Comparison of ENCODE assay signal across 8 cellular contexts in the genomic region with DNA sequence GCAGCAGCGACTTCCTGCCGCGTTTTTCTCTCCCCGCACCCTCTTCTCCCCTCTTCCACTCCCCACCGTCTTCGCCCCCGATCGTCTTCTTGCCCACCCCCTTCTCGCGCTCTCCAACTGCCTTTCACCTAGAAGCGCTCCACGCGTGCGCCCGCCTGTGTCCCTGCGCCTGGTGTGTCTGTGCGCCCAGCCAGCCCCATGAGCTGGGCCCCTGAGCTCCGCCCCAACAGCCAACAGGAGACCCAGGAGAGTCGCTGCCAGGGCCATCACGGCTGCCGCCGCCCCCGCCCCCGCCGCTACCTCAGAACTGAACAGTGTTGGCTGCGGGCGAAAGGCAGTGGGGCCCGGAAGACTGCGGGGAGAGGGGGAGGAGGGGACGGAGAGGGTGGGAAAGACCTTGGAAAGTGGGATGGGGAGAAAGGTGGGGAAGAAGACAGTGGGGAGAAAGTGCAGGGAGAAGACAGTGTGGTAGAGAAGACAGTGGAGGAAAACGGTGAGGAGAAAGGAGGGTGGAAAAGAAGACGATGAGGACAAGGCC. TPM values are rescaled to one million over a fixed set of nuclear protein-coding genes. Genes with fewer than 3 reads are reported as not detected.
DNase-seq lines count a peak whose midpoint lies in the region; ATAC-seq and TF ChIP-seq lines count a peak whose summit lies in the region.
"Not testable (repeated sequence)": the region's sequence is repeated elsewhere in the genome, so short reads cannot be mapped to it uniquely, and the experiment has no call there.

No MANE protein-coding gene starts in this region.

- not testable (repeated sequence) for H3K36me3 ChIP-seq in PC-3 (ENCODE audit: low read depth, low read length); thoracic aorta

- intact Hi-C loops in PC-3 (cut with micrococcal nuclease); Right ventricle myocardium superior (cut with DNase I): not testable (repeated sequence)

- H3K4me3 ChIP-seq in GM08714 (ENCODE audit: low read length) (peak overlapping the region; percentile 69; the same call in 1 of the 2 replicates), PC-3 (ENCODE audit: low read length) (peak overlapping the region; percentile 59), thoracic aorta (peak overlapping the region; percentile 75)

- H3K9me3 ChIP-seq in PC-3 (ENCODE audit: low read length); thoracic aorta: not testable (repeated sequence)

- DNase-seq in PC-3; Right ventricle myocardium superior; natural killer cell treated with Interleukin-12 subunit alpha and Interleukin-12 subunit beta and Interleukin-15 and Interleukin-18, amount 100 ng/mL, for 72 hours (ENCODE audit: low spot score); thoracic aorta (ENCODE audit: low spot score): not testable (repeated sequence)
- DNase-seq in activated naive CD8-positive, alpha-beta T cell treated with anti-CD3 and anti-CD28 coated beads for 36 hours: peak; percentile 47

- H3F3A ChIP-seq in PC-3 (ENCODE audit: low read length, unreplicated experiment): not testable (repeated sequence)

- BruUV-seq in PC-3 (replicated peaks; lab: Mats Ljungman, UMichigan): not testable (repeated sequence)

- H3K27ac ChIP-seq in PC-3 (ENCODE audit: low read length); thoracic aorta: not testable (repeated sequence)

- not testable (repeated sequence) for H3K9me3 Mint-ChIP-seq in activated naive CD8-positive, alpha-beta T cell treated with anti-CD3 and anti-CD28 coated beads for 36 hours; natural killer cell treated with Interleukin-12 subunit alpha and Interleukin-12 subunit beta and Interleukin-15 and Interleukin-18, amount 100 ng/mL, for 72 hours

- H3K4me1 Mint-ChIP-seq in activated naive CD8-positive, alpha-beta T cell treated with anti-CD3 and anti-CD28 coated beads for 36 hours: peaks cover 16% of the 10 kb centered on the region
- peaks cover 19 to 29% of the 10 kb centered on the region in 2 donors for H3K4me1 Mint-ChIP-seq in natural killer cell treated with Interleukin-12 subunit alpha and Interleukin-12 subunit beta and Interleukin-15 and Interleukin-18, amount 100 ng/mL, for 72 hours (ENCODE audit: low read depth in 2 of 2)

- not testable (repeated sequence) for H3K27me3 Mint-ChIP-seq in activated naive CD8-positive, alpha-beta T cell treated with anti-CD3 and anti-CD28 coated beads for 36 hours; natural killer cell treated with Interleukin-12 subunit alpha and Interleukin-12 subunit beta and Interleukin-15 and Interleukin-18, amount 100 ng/mL, for 72 hours

- not testable (repeated sequence) for TF ChIP-seq CTCF in PC-3 (conservative IDR thresholded peaks at IDR 0.05; ENCODE audit: low read depth, low read length); thoracic aorta (IDR thresholded peaks at IDR 0.05)

- H3K27ac Mint-ChIP-seq in activated naive CD8-positive, alpha-beta T cell treated with anti-CD3 and anti-CD28 coated beads for 36 hours: not testable (repeated sequence)
- peak overlapping the region; percentile 92 to 94 for H3K27ac Mint-ChIP-seq in natural killer cell treated with Interleukin-12 subunit alpha and Interleukin-12 subunit beta and Interleukin-15 and Interleukin-18, amount 100 ng/mL, for 72 hours

- POLR2A ChIA-PET in PC-3 (lab: Charles Lee; ENCODE audit: unreplicated experiment): not testable (repeated sequence)

- not testable (repeated sequence) for H3K79me2 ChIP-seq in PC-3 (ENCODE audit: low read length)

- ATAC-seq in GM21423 (IDR thresholded peaks at IDR 0.05; ENCODE audit: unreplicated experiment): peak; percentile 68
- ATAC-seq in HG03039 (IDR thresholded peaks at IDR 0.05; ENCODE audit: unreplicated experiment): peak; percentile 86
- peak; percentile 92 for ATAC-seq in PC-3
- ATAC-seq in Right ventricle myocardium superior (ENCODE audit: poor library complexity): peak; percentile 93
- peak; percentile 98 for ATAC-seq in natural killer cell treated with Interleukin-12 subunit alpha and Interleukin-12 subunit beta and Interleukin-15 and Interleukin-18, amount 100 ng/mL, for 72 hours
- not testable (repeated sequence) for ATAC-seq in thoracic aorta (ENCODE audit: insufficient number of reproducible peaks, low FRiP score, low read depth)

- H2AFZ ChIP-seq in PC-3 (ENCODE audit: low read length): not testable (repeated sequence)

- H3K4me1 ChIP-seq in PC-3 (ENCODE audit: insufficient read depth, low read length); thoracic aorta (ENCODE audit: control insufficient read depth in 1 of 2, low read depth in 2 of 2): not testable (repeated sequence)

- not testable (repeated sequence) for H3K27me3 ChIP-seq in PC-3 (ENCODE audit: low read length); thoracic aorta (replicated peaks; ENCODE audit: insufficient read depth)

- not testable (repeated sequence) for H3K4me3 Mint-ChIP-seq in activated naive CD8-positive, alpha-beta T cell treated with anti-CD3 and anti-CD28 coated beads for 36 hours; natural killer cell treated with Interleukin-12 subunit alpha and Interleukin-12 subunit beta and Interleukin-15 and Interleukin-18, amount 100 ng/mL, for 72 hours

- peak overlapping the region; percentile 65; the same call in 1 of the 2 replicates for H3K4me2 ChIP-seq in PC-3 (ENCODE audit: low read length)

- H3K9ac ChIP-seq in PC-3 (ENCODE audit: low read length): not testable (repeated sequence)

- H3K9me2 ChIP-seq in PC-3 (replicated peaks; ENCODE audit: low read length): not testable (repeated sequence)

- not testable (repeated sequence) for H3K36me3 Mint-ChIP-seq in activated naive CD8-positive, alpha-beta T cell treated with anti-CD3 and anti-CD28 coated beads for 36 hours; natural killer cell treated with Interleukin-12 subunit alpha and Interleukin-12 subunit beta and Interleukin-15 and Interleukin-18, amount 100 ng/mL, for 72 hours

- CTCF ChIA-PET in PC-3 (lab: Charles Lee): not testable (repeated sequence)

- H4K20me1 ChIP-seq in PC-3 (ENCODE audit: low read length): not testable (repeated sequence)

RNA-seq across cellular contexts. Expression of gene EVPLL, which starts 34.5 kb away (rescaled TPM):
- total RNA-seq in PC-3 (2014; rRNA removed) (1.1 and 1.3 TPM in 2 replicates), Right ventricle myocardium superior (not detected), thoracic aorta (not detected)
- under 1 TPM; 0.14 to 0.39 TPM for total RNA-seq in activated naive CD8-positive, alpha-beta T cell treated with anti-CD3 and anti-CD28 coated beads for 36 hours
- not detected for total RNA-seq in natural killer cell treated with Interleukin-12 subunit alpha and Interleukin-12 subunit beta and Interleukin-15 and Interleukin-18, amount 100 ng/mL, for 72 hours

RNA-seq across cellular contexts. Expression of gene SHMT1, which starts 48.7 kb away (rescaled TPM):
- total RNA-seq in PC-3 (2014; rRNA removed) (60.6 and 61.5 TPM in 2 replicates), Right ventricle myocardium superior (10.0 TPM), thoracic aorta (10 to 100 TPM; 15.9 to 28.0 TPM)
- 10 to 100 TPM; 50.2 to 52.2 TPM for total RNA-seq in activated naive CD8-positive, alpha-beta T cell treated with anti-CD3 and anti-CD28 coated beads for 36 hours
- total RNA-seq in natural killer cell treated with Interleukin-12 subunit alpha and Interleukin-12 subunit beta and Interleukin-15 and Interleukin-18, amount 100 ng/mL, for 72 hours: 10 to 100 TPM; 24.8 to 70.6 TPM
